ENCODE assay signal across 1 cellular context in genomic region chr22:40202225-40202944, GRCh38.
TF ChIP-seq lines count a peak whose summit lies in the region.

No MANE protein-coding gene starts in this region.

TF ChIP-seq in HEK293, 187 proteins besides CTCF, POLR2A, EP300 and RAD21 (continued from another document):
- TF ChIP-seq INSM2 (tag by site-specific recombination; IDR thresholded peaks at IDR 0.05) (no peak), GLI2 (tag by site-specific recombination; IDR thresholded peaks at IDR 0.05; ENCODE audit: borderline replicate concordance, low read depth) (no peak)
TF ChIP-seq in HEK293: peak in this region for 1.
